9 cellular contexts compared by ENCODE assay signal in the genomic region with DNA sequence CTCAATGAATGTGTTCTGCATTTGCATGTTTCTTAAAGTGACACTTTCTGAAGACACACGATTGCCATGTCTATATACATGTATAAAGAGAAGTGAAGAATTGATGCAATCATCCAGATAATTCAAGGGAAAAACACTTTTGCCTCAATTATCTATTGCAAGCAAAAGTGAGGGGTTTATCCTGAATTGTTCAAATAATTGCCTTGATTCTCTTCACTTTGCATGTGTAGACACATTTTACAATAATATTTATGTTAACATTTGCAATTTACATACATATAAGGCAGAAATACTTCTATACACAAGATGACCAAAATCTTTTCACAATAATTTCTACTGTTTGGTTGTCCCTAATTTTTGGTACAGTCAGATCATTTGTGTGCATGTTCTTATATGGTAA.
"Had no signal": no experiment of that assay in that cellular context is flagged by ENCODE, and none has a peak within 500 bp of the region (broad histone marks: within the 10 kb centered on the region; RNA-seq: fewer than 3 reads in every experiment).

No MANE protein-coding gene starts in this region.

- FAIRE-seq: H1, H54, HTR-8/SVneo, K562 had no signal

- H3K9me3 Mint-ChIP-seq: GM23338, H9 had no signal

- H3K27ac Mint-ChIP-seq: GM23338, H9 had no signal

- DNase-seq: H9, HCEC 1CT, IMR-90, KG1 had no signal

- ATAC-seq: GM23338, K562 had no signal

- H3K4me3 Mint-ChIP-seq: GM23338, H9 had no signal
